Comparison of ENCODE assay signal across 8 cellular contexts in the genomic region with DNA sequence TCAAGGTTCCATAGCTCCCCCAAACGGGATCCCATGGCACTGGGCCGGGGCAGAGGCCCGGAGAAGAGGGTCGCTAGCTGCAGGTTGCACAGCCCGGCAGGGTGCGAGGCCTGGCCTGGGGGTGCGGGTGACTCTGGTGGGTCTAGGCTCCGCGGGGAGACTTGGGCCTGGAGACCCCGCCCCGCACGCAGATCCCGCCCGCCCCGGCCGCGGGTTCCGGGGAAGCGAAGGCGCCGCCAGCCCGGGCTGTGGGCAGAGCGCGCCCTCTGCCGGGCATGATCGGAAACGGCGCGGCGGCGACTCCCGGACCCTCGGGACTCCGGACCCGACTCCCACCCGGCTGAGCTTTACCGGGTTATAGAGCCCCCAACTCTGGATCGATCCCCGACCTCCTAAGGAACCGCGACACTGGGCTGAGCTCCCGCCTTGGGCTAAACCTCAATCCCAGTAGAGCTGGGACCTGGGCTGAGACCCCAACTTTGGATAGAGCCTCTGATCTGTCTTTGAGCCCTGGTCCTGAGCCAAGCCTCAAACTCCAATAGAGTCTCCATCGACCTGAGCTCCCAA. TPM values are rescaled to one million over a fixed set of nuclear protein-coding genes. Genes with fewer than 3 reads are reported as not detected.
DNase-seq lines count a peak whose midpoint lies in the region; ATAC-seq and TF ChIP-seq lines count a peak whose summit lies in the region.

No MANE protein-coding gene starts in this region.

- BruUV-seq in Panc1 (replicated peaks; lab: Mats Ljungman, UMichigan), result no TSS peak

- H3K27me3 Mint-ChIP-seq in activated T-helper 17 cell treated with anti-CD3 and anti-CD28 coated beads, Interleukin-2, amount 50 U/mL, for 72 hours, result no peaks in the 10 kb centered on the region
- peaks cover 4% of the 10 kb centered on the region for H3K27me3 Mint-ChIP-seq in neural crest cell (ENCODE audit: low read depth)

- in situ Hi-C loops in HAP-1 (cut with MboI; ENCODE audit: low sequenced_read_pairs) (loop anchor here (5.0 kb wide), 1 partner anchor 59 kb away; no protein-coding TSS in a partner anchor), Panc1 (cut with HindIII; ENCODE audit: low pct_unique_long_range_greater_than_20kb, low sequenced_read_pairs) (no loop called here)

- H3K27ac ChIP-seq in Panc1 (ENCODE audit: low read length) (0 out of 2 replicates have a peak overlapping the region, but pooled peaks have one; percentile 63), stomach smooth muscle (ENCODE audit: low read length) (no peak overlapping the region)

- H3K4me1 ChIP-seq in HAP-1 (peaks cover 6% of the 10 kb centered on the region), Panc1 (ENCODE audit: control insufficient read depth, insufficient read depth, low read length) (peaks cover 3% of the 10 kb centered on the region), stomach smooth muscle (ENCODE audit: control insufficient read depth, insufficient read depth, low read length) (peaks cover 31% of the 10 kb centered on the region)

- peak overlapping the region; percentile 28 for H3K27ac Mint-ChIP-seq in activated T-helper 17 cell treated with anti-CD3 and anti-CD28 coated beads, Interleukin-2, amount 50 U/mL, for 72 hours
- H3K27ac Mint-ChIP-seq in neural crest cell (ENCODE audit: unreplicated experiment), result no peak overlapping the region

- no peaks in the 10 kb centered on the region for H3K9me3 ChIP-seq in HAP-1
- no peaks in the 10 kb centered on the region for H3K9me3 ChIP-seq in Panc1 (ENCODE audit: control insufficient read depth, insufficient read depth, low read depth, low read length)
- no peaks in the 10 kb centered on the region for H3K9me3 ChIP-seq in stomach smooth muscle (ENCODE audit: control insufficient read depth in 2 of 2, low read length in 2 of 2)

- no peaks in the 10 kb centered on the region for H3K27me3 ChIP-seq in HAP-1 (ENCODE audit: low read depth)
- no peaks in the 10 kb centered on the region for H3K27me3 ChIP-seq in Panc1 (ENCODE audit: control insufficient read depth, insufficient read depth, low read length)
- no peaks in the 10 kb centered on the region for H3K27me3 ChIP-seq in stomach smooth muscle (ENCODE audit: control insufficient read depth in 1 of 2, insufficient read depth in 2 of 2, low read length in 2 of 2)

- H3K4me3 Mint-ChIP-seq in activated T-helper 17 cell treated with anti-CD3 and anti-CD28 coated beads, Interleukin-2, amount 50 U/mL, for 72 hours, result peak overlapping the region; percentile 35
- H3K4me3 Mint-ChIP-seq in neural crest cell, result peak overlapping the region; percentile 78

- H3K4me3 ChIP-seq in AG10803 (ENCODE audit: low read length) (peak overlapping the region; percentile 62), HAP-1 (peak overlapping the region; percentile 29), Panc1 (ENCODE audit: low read depth in 2 of 2, low read length in 2 of 2) (peak overlapping the region; percentile 38 to 61), stomach smooth muscle (ENCODE audit: low read length in 2 of 2) (peak overlapping the region; percentile 75 to 76)

- H3K36me3 Mint-ChIP-seq in activated T-helper 17 cell treated with anti-CD3 and anti-CD28 coated beads, Interleukin-2, amount 50 U/mL, for 72 hours (ENCODE audit: low read depth), result no peaks in the 10 kb centered on the region
- no peaks in the 10 kb centered on the region for H3K36me3 Mint-ChIP-seq in neural crest cell (ENCODE audit: low read depth)

- POLR2A ChIA-PET in Panc1 (lab: Charles Lee), result no interaction called here

- TF ChIP-seq CTCF in AG10803 (conservative IDR thresholded peaks at IDR 0.05; ENCODE audit: low read length), result peak; percentile 53
- peak; percentile 95 for TF ChIP-seq CTCF in Panc1 (IDR thresholded peaks at IDR 0.05)
- TF ChIP-seq CTCF in neural crest cell (conservative IDR thresholded peaks at IDR 0.05), result peak; percentile 96

- DNase-seq in AG10803 (ENCODE audit: low read depth) (peak; percentile 35), HAP-1 (ENCODE audit: low spot score in 2 of 2) (peak; percentile 63 to 89), Panc1 (ENCODE audit: low read depth, low spot score) (no peak), fibroblast of the conjunctiva (ENCODE audit: low read depth) (peak; percentile 21), neural crest cell (ENCODE audit: low read depth, low spot score) (peak; percentile 88)

- H3K36me3 ChIP-seq in HAP-1 (replicated peaks), result no peaks in the 10 kb centered on the region
- H3K36me3 ChIP-seq in Panc1 (ENCODE audit: control insufficient read depth, insufficient read depth, low read length), result peaks cover 4% of the 10 kb centered on the region; the same call in 1 of the 2 replicates
- no peaks in the 10 kb centered on the region for H3K36me3 ChIP-seq in stomach smooth muscle (ENCODE audit: control insufficient read depth in 2 of 2, insufficient read depth in 2 of 2, low read length in 2 of 2)

- H3K9ac ChIP-seq in stomach smooth muscle (ENCODE audit: low read length in 2 of 2), result peak overlapping the region; percentile 73 to 78

- intact Hi-C loops in Panc1 (cut with micrococcal nuclease; ENCODE audit: unreplicated experiment), result loop anchor here (5.0 kb wide), 1 partner anchor 59 kb away; no protein-coding TSS in a partner anchor

- H3K9me3 Mint-ChIP-seq in activated T-helper 17 cell treated with anti-CD3 and anti-CD28 coated beads, Interleukin-2, amount 50 U/mL, for 72 hours, result no peaks in the 10 kb centered on the region
- no peaks in the 10 kb centered on the region for H3K9me3 Mint-ChIP-seq in neural crest cell

- ATAC-seq in Panc1 (peak; percentile 45), HG03108 (IDR thresholded peaks at IDR 0.05; ENCODE audit: unreplicated experiment) (no peak)
- ATAC-seq in activated T-helper 17 cell treated with anti-CD3 and anti-CD28 coated beads, Interleukin-2, amount 50 U/mL, for 72 hours (replicated peaks), result peak; percentile 8

- H3K4me1 Mint-ChIP-seq in activated T-helper 17 cell treated with anti-CD3 and anti-CD28 coated beads, Interleukin-2, amount 50 U/mL, for 72 hours, result peaks cover 9% of the 10 kb centered on the region
- peaks cover 14% of the 10 kb centered on the region for H3K4me1 Mint-ChIP-seq in neural crest cell

- CTCF ChIA-PET in Panc1 (lab: Charles Lee), result interaction anchor here (0.6 to 2.2 kb wide), 6 partner anchors 8 to 69 kb away, joined by 3 to 12 read pairs (median 4); no protein-coding TSS in a partner anchor

RNA-seq across cellular contexts. Expression of a gene that starts 3.1 kb away (rescaled TPM):
- total RNA-seq in Panc1 (2021; ENCODE audit: unreplicated experiment) (4.8 TPM), neural crest cell (7.0 and 8.0 TPM in 2 replicates)
- 3.8 TPM for polyA plus RNA-seq in Panc1 (2012; ENCODE audit: insufficient read length)
- total RNA-seq in activated T-helper 17 cell treated with anti-CD3 and anti-CD28 coated beads, Interleukin-2, amount 50 U/mL, for 72 hours, result 10 to 100 TPM; 18.0 to 23.6 TPM

RNA-seq across cellular contexts. Expression of a gene that starts 33.9 kb away (rescaled TPM):
- 78.1 TPM for total RNA-seq in Panc1 (2021; ENCODE audit: unreplicated experiment)
- 190 TPM for polyA plus RNA-seq in Panc1 (2012; ENCODE audit: insufficient read length)
- total RNA-seq in activated T-helper 17 cell treated with anti-CD3 and anti-CD28 coated beads, Interleukin-2, amount 50 U/mL, for 72 hours, result 10 to 100 TPM; 47.8 to 79.0 TPM
- total RNA-seq in neural crest cell, result 45.4 and 48.8 TPM in 2 replicates
